Comparison of ENCODE assay signal across 1 cellular context in the genomic region with DNA sequence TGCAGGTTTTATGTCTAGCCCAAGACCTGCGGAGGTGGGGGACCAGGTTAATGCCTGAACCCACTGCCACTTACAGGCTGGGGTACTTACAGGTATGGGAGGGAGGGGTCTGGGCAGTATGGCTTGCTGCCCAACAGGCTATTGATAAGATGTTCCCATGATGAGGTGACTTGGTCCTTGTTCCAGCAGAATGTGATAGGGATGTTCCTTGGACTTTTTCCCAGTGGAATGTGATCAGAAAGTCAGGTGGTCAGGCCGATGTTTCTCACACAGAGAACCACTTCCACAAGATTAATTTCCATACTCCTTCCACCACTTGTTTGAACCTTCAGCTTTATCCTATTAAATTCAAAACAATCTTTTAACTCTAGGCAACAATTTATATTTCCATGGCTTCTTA.
TF ChIP-seq lines count a peak whose summit lies in the region.

No MANE protein-coding gene starts in this region.

TF ChIP-seq in HepG2, 621 proteins besides CTCF, POLR2A, EP300 and RAD21:
- TF ChIP-seq POGK (CRISPR knock-in tag; conservative IDR thresholded peaks at IDR 0.05) (no peak), ZNF564 (CRISPR knock-in tag; IDR thresholded peaks at IDR 0.05) (no peak), KDM1A (CRISPR knock-in tag; IDR thresholded peaks at IDR 0.05) (no peak), MXI1 (IDR thresholded peaks at IDR 0.05; ENCODE audit: borderline replicate concordance, low read depth, low read length) (no peak), ZNF597 (CRISPR knock-in tag; IDR thresholded peaks at IDR 0.05) (no peak), ZNF780A (CRISPR knock-in tag; IDR thresholded peaks at IDR 0.05) (no peak), KMT2B (CRISPR knock-in tag; IDR thresholded peaks at IDR 0.05) (no peak), ZNF678 (CRISPR knock-in tag; IDR thresholded peaks at IDR 0.05) (no peak), MAFF (IDR thresholded peaks at IDR 0.05; ENCODE audit: low read depth, low read length) (no peak)
- TF ChIP-seq, protein P1, sequence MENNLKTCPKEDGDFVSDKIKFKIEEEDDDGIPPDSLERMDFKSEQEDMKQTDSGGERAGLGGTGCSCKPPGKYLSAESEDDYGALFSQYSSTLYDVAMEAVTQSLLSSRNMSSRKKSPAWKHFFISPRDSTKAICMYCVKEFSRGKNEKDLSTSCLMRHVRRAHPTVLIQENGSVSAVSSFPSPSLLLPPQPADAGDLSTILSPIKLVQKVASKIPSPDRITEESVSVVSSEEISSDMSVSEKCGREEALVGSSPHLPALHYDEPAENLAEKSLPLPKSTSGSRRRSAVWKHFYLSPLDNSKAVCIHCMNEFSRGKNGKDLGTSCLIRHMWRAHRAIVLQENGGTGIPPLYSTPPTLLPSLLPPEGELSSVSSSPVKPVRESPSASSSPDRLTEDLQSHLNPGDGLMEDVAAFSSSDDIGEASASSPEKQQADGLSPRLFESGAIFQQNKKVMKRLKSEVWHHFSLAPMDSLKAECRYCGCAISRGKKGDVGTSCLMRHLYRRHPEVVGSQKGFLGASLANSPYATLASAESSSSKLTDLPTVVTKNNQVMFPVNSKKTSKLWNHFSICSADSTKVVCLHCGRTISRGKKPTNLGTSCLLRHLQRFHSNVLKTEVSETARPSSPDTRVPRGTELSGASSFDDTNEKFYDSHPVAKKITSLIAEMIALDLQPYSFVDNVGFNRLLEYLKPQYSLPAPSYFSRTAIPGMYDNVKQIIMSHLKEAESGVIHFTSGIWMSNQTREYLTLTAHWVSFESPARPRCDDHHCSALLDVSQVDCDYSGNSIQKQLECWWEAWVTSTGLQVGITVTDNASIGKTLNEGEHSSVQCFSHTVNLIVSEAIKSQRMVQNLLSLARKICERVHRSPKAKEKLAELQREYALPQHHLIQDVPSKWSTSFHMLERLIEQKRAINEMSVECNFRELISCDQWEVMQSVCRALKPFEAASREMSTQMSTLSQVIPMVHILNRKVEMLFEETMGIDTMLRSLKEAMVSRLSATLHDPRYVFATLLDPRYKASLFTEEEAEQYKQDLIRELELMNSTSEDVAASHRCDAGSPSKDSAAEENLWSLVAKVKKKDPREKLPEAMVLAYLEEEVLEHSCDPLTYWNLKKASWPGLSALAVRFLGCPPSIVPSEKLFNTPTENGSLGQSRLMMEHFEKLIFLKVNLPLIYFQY (CRISPR knock-in tag; IDR thresholded peaks at IDR 0.05; ENCODE audit: borderline replicate concordance) = no peak
- TF ChIP-seq, protein P2, sequence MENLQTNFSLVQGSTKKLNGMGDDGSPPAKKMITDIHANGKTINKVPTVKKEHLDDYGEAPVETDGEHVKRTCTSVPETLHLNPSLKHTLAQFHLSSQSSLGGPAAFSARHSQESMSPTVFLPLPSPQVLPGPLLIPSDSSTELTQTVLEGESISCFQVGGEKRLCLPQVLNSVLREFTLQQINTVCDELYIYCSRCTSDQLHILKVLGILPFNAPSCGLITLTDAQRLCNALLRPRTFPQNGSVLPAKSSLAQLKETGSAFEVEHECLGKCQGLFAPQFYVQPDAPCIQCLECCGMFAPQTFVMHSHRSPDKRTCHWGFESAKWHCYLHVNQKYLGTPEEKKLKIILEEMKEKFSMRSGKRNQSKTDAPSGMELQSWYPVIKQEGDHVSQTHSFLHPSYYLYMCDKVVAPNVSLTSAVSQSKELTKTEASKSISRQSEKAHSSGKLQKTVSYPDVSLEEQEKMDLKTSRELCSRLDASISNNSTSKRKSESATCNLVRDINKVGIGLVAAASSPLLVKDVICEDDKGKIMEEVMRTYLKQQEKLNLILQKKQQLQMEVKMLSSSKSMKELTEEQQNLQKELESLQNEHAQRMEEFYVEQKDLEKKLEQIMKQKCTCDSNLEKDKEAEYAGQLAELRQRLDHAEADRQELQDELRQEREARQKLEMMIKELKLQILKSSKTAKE (CRISPR knock-in tag; IDR thresholded peaks at IDR 0.05; ENCODE audit: borderline replicate concordance) = no peak
